ENCODE assay signal across 4 cellular contexts in genomic region chr17:54046570-54046969, GRCh38.
TF ChIP-seq lines count a peak whose summit lies in the region.

No MANE protein-coding gene starts in this region.

TF ChIP-seq in HepG2, 621 proteins besides CTCF, POLR2A, EP300 and RAD21:
- TF ChIP-seq MAFK (conservative IDR thresholded peaks at IDR 0.05 in 1 of 2, IDR thresholded peaks at IDR 0.05 in 1 of 2; ENCODE audit: low read length in 2 of 2) (peak; percentile 24 to 79; a peak in 3 of 4 replicates), RAD51 (IDR thresholded peaks at IDR 0.05; ENCODE audit: borderline replicate concordance) (no peak), MAFF (IDR thresholded peaks at IDR 0.05; ENCODE audit: low read depth, low read length) (peak; percentile 59; the same call in 1 of the 2 replicates), AKAP8 (CRISPR knock-in tag; IDR thresholded peaks at IDR 0.05) (no peak)

TF ChIP-seq in A549, 52 proteins besides CTCF, POLR2A, EP300 and RAD21:
- no peak for TF ChIP-seq PHF8 (IDR thresholded peaks at IDR 0.05; ENCODE audit: borderline replicate concordance, low read depth)
- TF ChIP-seq MAFK (IDR thresholded peaks at IDR 0.05; ENCODE audit: partially characterized antibody) = peak; percentile 60
- no peak for TF ChIP-seq HMGXB4 (CRISPR knock-in tag; IDR thresholded peaks at IDR 0.05; ENCODE audit: borderline replicate concordance)
- TF ChIP-seq ZFP36 (IDR thresholded peaks at IDR 0.05; ENCODE audit: borderline replicate concordance, partially characterized antibody) = no peak

TF ChIP-seq in IMR-90, 13 proteins besides CTCF, POLR2A, EP300 and RAD21:
- TF ChIP-seq MAFK (IDR thresholded peaks at IDR 0.05; ENCODE audit: low read depth, low read length) (peak; percentile 59), CHD1 (IDR thresholded peaks at IDR 0.05; ENCODE audit: low read depth, low read length) (no peak)
TF ChIP-seq in IMR-90: peak in this region for 1.

TF ChIP-seq in K562, 482 proteins besides CTCF, POLR2A, EP300 and RAD21:
- TF ChIP-seq ZNF316 (IDR thresholded peaks at IDR 0.05) (peak; percentile 25; the same call in 1 of the 2 replicates), POLR2G (IDR thresholded peaks at IDR 0.05; ENCODE audit: low read depth, low read length) (no peak), HOXB6 (CRISPR knock-in tag; IDR thresholded peaks at IDR 0.05; ENCODE audit: borderline replicate concordance) (no peak), HDGF (IDR thresholded peaks at IDR 0.05) (no peak), BHLHE40 (IDR thresholded peaks at IDR 0.05; ENCODE audit: low read length) (no peak)
